28 cellular contexts compared by ENCODE assay signal in genomic region chr9:80550181-80550580, GRCh38.
"Had no signal": no experiment of that assay in that cellular context is flagged by ENCODE, and none has a peak within 500 bp of the region (broad histone marks: within the 10 kb centered on the region; RNA-seq: fewer than 3 reads in every experiment).

No MANE protein-coding gene starts in this region.

- FAIRE-seq: endometrium, endothelial cell of umbilical vein, TTC549 had no signal

- H3K4me3 ChIP-seq: adrenal gland, body of pancreas, colonic mucosa, esophagus squamous epithelium, gastroesophageal sphincter, heart right ventricle, hepatocyte had no signal

- DNase-seq: activated CD4-positive, alpha-beta memory T cell treated with anti-CD3 and anti-CD28 coated beads, Interleukin-2, amount 10 ng/mL, durations not matched to agents 7 days and 5 days; activated CD4-positive, alpha-beta T cell treated with anti-CD3 and anti-CD28 coated beads for 1 hour; activated CD4-positive, alpha-beta T cell treated with anti-CD3 and anti-CD28 coated beads for 4 hours; activated CD4-positive, alpha-beta T cell treated with anti-CD3 and anti-CD28 coated beads, Interleukin-2, amount 10 ng/mL, durations not matched to agents 7 days and 5 days; activated CD4-positive, alpha-beta T cell treated with anti-CD3 and anti-CD28 coated beads, Interleukin-2, amount 50 U/mL, for 4 hours; activated effector memory CD4-positive, alpha-beta T cell treated with Interleukin-2 at 50 U/mL for 16 hours; activated gamma-delta T cell treated with Interleukin-2 at 50 U/mL for 16 hours; activated naive CD4-positive, alpha-beta T cell treated with anti-CD3 and anti-CD28 coated beads, Interleukin-2, amount 50 U/mL, for 16 hours; activated naive CD4-positive, alpha-beta T cell treated with Interleukin-2 at 50 U/mL for 16 hours; activated T-cell treated with anti-CD3 and anti-CD28 coated beads, Interleukin-2, amount 50 U/mL, for 4 hours; adrenal gland; amygdala; aorta; body of pancreas; caudate nucleus; colonic mucosa; effector CD8-positive, alpha-beta T cell; esophagus squamous epithelium; foreskin melanocyte; heart right ventricle; T-helper 2 cell had no signal

- ATAC-seq: activated T-cell treated with anti-CD3 and anti-CD28 coated beads, Interleukin-2, amount 50 U/mL, for 4 hours; activated T-helper 17 cell treated with anti-CD3 and anti-CD28 coated beads, Interleukin-2, amount 50 U/mL, for 72 hours; body of pancreas; gastroesophageal sphincter; heart right ventricle; WTC11 had no signal
